9 cellular contexts compared by ENCODE assay signal in genomic region chr22:31296258-31296657, GRCh38.
DNase-seq lines count a peak whose midpoint lies in the region; ATAC-seq, FAIRE-seq and TF ChIP-seq lines count a peak whose summit lies in the region.
"Had no signal": no experiment of that assay in that cellular context is flagged by ENCODE, and none has a peak within 500 bp of the region (broad histone marks: within the 10 kb centered on the region; RNA-seq: fewer than 3 reads in every experiment).

No MANE protein-coding gene starts in this region.

- H3K79me2 ChIP-seq in parathyroid adenoma, result no peaks in the 10 kb centered on the region

- no peak for TF ChIP-seq CTCF in parathyroid adenoma (IDR thresholded peaks at IDR 0.05)

- peak overlapping the region; percentile 23 for H2AFZ ChIP-seq in parathyroid adenoma

- ATAC-seq in GM21423 (IDR thresholded peaks at IDR 0.05; ENCODE audit: unreplicated experiment), result no peak

- no peaks in the 10 kb centered on the region for H3K9me3 ChIP-seq in BLaER1 treated with 17β-estradiol and CSF1 and Interleukin-3, amounts not matched to agents 10 nM and 100 nM (replicated peaks in 1 of 11)
- no peaks in the 10 kb centered on the region for H3K9me3 ChIP-seq in effector memory CD4-positive, alpha-beta T cell (ENCODE audit: control insufficient read depth, low read length)
- H3K9me3 ChIP-seq in parathyroid adenoma (ENCODE audit: control insufficient read depth, low read length), result no peaks in the 10 kb centered on the region

- peaks cover 27 to 68% (median 58%) of the 10 kb centered on the region in 10 experiments for H3K4me1 ChIP-seq in BLaER1 treated with 17β-estradiol and CSF1 and Interleukin-3, amounts not matched to agents 10 nM and 100 nM
- H3K4me1 ChIP-seq in effector memory CD4-positive, alpha-beta T cell (ENCODE audit: control insufficient read depth, insufficient read depth, low read length, poor library complexity, severe bottlenecking), result peaks cover 27% of the 10 kb centered on the region
- peaks cover 5% of the 10 kb centered on the region for H3K4me1 ChIP-seq in parathyroid adenoma

- no peak for FAIRE-seq in RCC 7860 (lab: Jason Lieb, UNC)

- peak overlapping the region in 10 of 11 experiments; percentile 7 to 75 (median 47); a peak in 18 of 22 replicates for H3K27ac ChIP-seq in BLaER1 treated with 17β-estradiol and CSF1 and Interleukin-3, amounts not matched to agents 10 nM and 100 nM
- no peak overlapping the region for H3K27ac ChIP-seq in effector memory CD4-positive, alpha-beta T cell (ENCODE audit: insufficient read depth, low read length, poor library complexity, severe bottlenecking)
- H3K27ac ChIP-seq in parathyroid adenoma, result peak overlapping the region; percentile 31

- peak overlapping the region in 9 of 11 experiments; percentile 8 to 99 (median 56); a peak in 15 of 22 replicates for H3K4me2 ChIP-seq in BLaER1 treated with 17β-estradiol and CSF1 and Interleukin-3, amounts not matched to agents 10 nM and 100 nM
- no peak overlapping the region for H3K4me2 ChIP-seq in parathyroid adenoma (ENCODE audit: low read length)

- H4K20me1 ChIP-seq in BLaER1 treated with 17β-estradiol and CSF1 and Interleukin-3, amounts not matched to agents 10 nM and 100 nM, result no peaks in the 10 kb centered on the region

- no peaks in the 10 kb centered on the region for H3K36me3 ChIP-seq in BLaER1 treated with 17β-estradiol and CSF1 and Interleukin-3, amounts not matched to agents 10 nM and 100 nM
- peaks cover 8% of the 10 kb centered on the region for H3K36me3 ChIP-seq in effector memory CD4-positive, alpha-beta T cell (ENCODE audit: control insufficient read depth, insufficient read depth, low read length)
- no peaks in the 10 kb centered on the region for H3K36me3 ChIP-seq in parathyroid adenoma (ENCODE audit: control insufficient read depth, insufficient read depth, low read length)

- H3K4me3 ChIP-seq in BLaER1 treated with 17β-estradiol and CSF1 and Interleukin-3, amounts not matched to agents 10 nM and 100 nM, result no peak overlapping the region
- H3K4me3 ChIP-seq in effector memory CD4-positive, alpha-beta T cell (ENCODE audit: insufficient read depth, low read depth, low read length, poor library complexity, severe bottlenecking), result peak overlapping the region; percentile 27
- H3K4me3 ChIP-seq in parathyroid adenoma (ENCODE audit: low read depth, low read length), result no peak overlapping the region

- peak; percentile 22 for DNase-seq in NCI-H226
- no peak for DNase-seq in effector memory CD4-positive, alpha-beta T cell
- no peak for DNase-seq in Kasumi-1 (lab: John Stamatoyannopoulos, UW)
- no peak for DNase-seq in RCC 7860 (ENCODE audit: low spot score)
- DNase-seq in AG08396 (ENCODE audit: low spot score), result no peak
- DNase-seq: NCI-H2171 treated with DMSO at 0.1 percent for 48 hours had no signal

- H3K27me3 ChIP-seq in BLaER1 treated with 17β-estradiol and CSF1 and Interleukin-3, amounts not matched to agents 10 nM and 100 nM, result no peaks in the 10 kb centered on the region; a peak in 2 of 22 replicates
- H3K27me3 ChIP-seq in effector memory CD4-positive, alpha-beta T cell (replicated peaks; ENCODE audit: control insufficient read depth, insufficient read depth, low read length, poor library complexity, severe bottlenecking), result no peaks in the 10 kb centered on the region
- no peaks in the 10 kb centered on the region for H3K27me3 ChIP-seq in parathyroid adenoma (ENCODE audit: control insufficient read depth, insufficient read depth, low read length)

- H3K9ac ChIP-seq in BLaER1 treated with 17β-estradiol and CSF1 and Interleukin-3, amounts not matched to agents 10 nM and 100 nM, result peak overlapping the region in 7 of 11 experiments; percentile 1 to 62 (median 38); a peak in 7 of 22 replicates
- no peak overlapping the region for H3K9ac ChIP-seq in parathyroid adenoma
